Comparison of ENCODE assay signal across 1 cellular context in genomic region chr12:9732966-9733461, GRCh38.
TF ChIP-seq lines count a peak whose summit lies in the region.

Gene CLECL1, minus strand, starts transcription at chr12:9733097.

TF ChIP-seq in WTC11, 78 proteins besides CTCF, POLR2A, EP300 and RAD21 (continued from another document):
- TF ChIP-seq ZNF532 (CRISPR knock-in tag; IDR thresholded peaks at IDR 0.05; ENCODE audit: borderline replicate concordance), result no peak
- TF ChIP-seq ATF6 (CRISPR knock-in tag; IDR thresholded peaks at IDR 0.05), result no peak
- TF ChIP-seq, protein P1, sequence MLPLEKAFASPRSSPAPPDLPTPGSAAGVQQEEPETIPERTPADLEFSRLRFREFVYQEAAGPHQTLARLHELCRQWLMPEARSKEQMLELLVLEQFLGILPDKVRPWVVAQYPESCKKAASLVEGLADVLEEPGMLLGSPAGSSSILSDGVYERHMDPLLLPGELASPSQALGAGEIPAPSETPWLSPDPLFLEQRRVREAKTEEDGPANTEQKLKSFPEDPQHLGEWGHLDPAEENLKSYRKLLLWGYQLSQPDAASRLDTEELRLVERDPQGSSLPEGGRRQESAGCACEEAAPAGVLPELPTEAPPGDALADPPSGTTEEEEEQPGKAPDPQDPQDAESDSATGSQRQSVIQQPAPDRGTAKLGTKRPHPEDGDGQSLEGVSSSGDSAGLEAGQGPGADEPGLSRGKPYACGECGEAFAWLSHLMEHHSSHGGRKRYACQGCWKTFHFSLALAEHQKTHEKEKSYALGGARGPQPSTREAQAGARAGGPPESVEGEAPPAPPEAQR (CRISPR knock-in tag; IDR thresholded peaks at IDR 0.05), result no peak
- TF ChIP-seq ELF4 (CRISPR knock-in tag; IDR thresholded peaks at IDR 0.05; ENCODE audit: low read depth), result no peak
- TF ChIP-seq, protein P2, sequence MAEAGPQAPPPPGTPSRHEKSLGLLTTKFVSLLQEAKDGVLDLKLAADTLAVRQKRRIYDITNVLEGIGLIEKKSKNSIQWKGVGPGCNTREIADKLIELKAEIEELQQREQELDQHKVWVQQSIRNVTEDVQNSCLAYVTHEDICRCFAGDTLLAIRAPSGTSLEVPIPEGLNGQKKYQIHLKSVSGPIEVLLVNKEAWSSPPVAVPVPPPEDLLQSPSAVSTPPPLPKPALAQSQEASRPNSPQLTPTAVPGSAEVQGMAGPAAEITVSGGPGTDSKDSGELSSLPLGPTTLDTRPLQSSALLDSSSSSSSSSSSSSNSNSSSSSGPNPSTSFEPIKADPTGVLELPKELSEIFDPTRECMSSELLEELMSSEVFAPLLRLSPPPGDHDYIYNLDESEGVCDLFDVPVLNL (CRISPR knock-in tag; IDR thresholded peaks at IDR 0.05; ENCODE audit: borderline replicate concordance, low read depth), result no peak
- no peak for TF ChIP-seq NR1H2 (CRISPR knock-in tag; IDR thresholded peaks at IDR 0.05)
